In the genomic region with DNA sequence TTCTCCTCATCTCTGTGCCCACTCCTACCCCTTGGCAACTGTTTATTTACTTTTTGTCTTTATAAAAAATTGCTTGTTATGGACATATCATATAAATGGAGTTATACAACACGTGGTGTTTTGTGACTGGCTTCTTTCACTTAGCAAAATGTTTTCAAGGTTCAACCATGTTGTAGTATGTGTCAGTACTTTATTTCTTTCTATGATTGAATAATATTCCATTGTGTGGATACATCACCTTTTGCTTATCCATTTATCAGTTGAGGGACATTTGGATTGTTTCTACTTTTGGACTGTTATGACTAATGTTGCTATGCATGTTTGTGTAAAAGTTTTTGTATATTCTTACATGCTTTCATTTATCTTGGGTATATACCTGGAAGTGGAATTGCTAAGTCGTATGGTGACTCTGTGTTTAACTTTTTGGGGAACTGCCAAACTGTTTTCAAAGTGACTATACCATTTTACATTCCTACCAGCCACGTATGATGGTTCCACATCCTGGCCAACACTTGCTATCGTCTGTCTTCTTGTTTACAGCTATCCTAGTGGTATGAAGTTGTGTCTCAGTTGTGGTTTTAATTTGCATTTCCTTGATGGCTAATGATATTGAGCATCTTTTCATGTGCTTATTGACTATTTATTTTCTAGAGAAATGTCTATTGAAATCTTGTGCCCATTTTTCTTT, we compare ENCODE assay signal across 11 cellular contexts.
A peak's percentile ranks its signal among the peaks of the same experiment; 100 is the strongest.
DNase-seq lines count a peak whose midpoint lies in the region; ATAC-seq and FAIRE-seq lines count a peak whose summit lies in the region.
"Had no signal": no experiment of that assay in that cellular context is flagged by ENCODE, and none has a peak within 500 bp of the region (broad histone marks: within the 10 kb centered on the region; RNA-seq: fewer than 3 reads in every experiment).

No MANE protein-coding gene starts in this region.

- H3K4me1 Mint-ChIP-seq in activated T-cell treated with anti-CD3 and anti-CD28 coated beads, Interleukin-2, amount 50 U/mL, for 72 hours (ENCODE audit: low read depth): peaks cover 37% of the 10 kb centered on the region
- peaks cover 37% of the 10 kb centered on the region for H3K4me1 Mint-ChIP-seq in activated T-cell treated with anti-CD3 and anti-CD28 coated beads, Interleukin-2, amount 50 U/mL, for 24 hours (ENCODE audit: low read depth)
- peaks cover 26% of the 10 kb centered on the region for H3K4me1 Mint-ChIP-seq in activated T-helper 17 cell treated with anti-CD3 and anti-CD28 coated beads, Interleukin-2, amount 50 U/mL, for 72 hours

- H3K36me3 ChIP-seq in skeletal muscle satellite cell (ENCODE audit: insufficient read depth, low read length) (no peaks in the 10 kb centered on the region), Karpas-422 (ENCODE audit: insufficient read depth, low read length) (no peaks in the 10 kb centered on the region)

- no peak overlapping the region for H2AFZ ChIP-seq in Karpas-422 (ENCODE audit: low read length)

- peak; percentile 65 to 74 for ATAC-seq in activated T-cell treated with anti-CD3 and anti-CD28 coated beads, Interleukin-2, amount 50 U/mL, for 72 hours (replicated peaks in 1 of 2)
- peak; percentile 37 for ATAC-seq in HG02885 (IDR thresholded peaks at IDR 0.05; ENCODE audit: poor library complexity, unreplicated experiment)
- peak; percentile 72 for ATAC-seq in activated T-helper 17 cell treated with anti-CD3 and anti-CD28 coated beads, Interleukin-2, amount 50 U/mL, for 72 hours (replicated peaks)
- ATAC-seq: HCT116 had no signal

- peak overlapping the region; percentile 77 for H3K27ac Mint-ChIP-seq in activated T-cell treated with anti-CD3 and anti-CD28 coated beads, Interleukin-2, amount 50 U/mL, for 72 hours
- H3K27ac Mint-ChIP-seq in activated T-cell treated with anti-CD3 and anti-CD28 coated beads, Interleukin-2, amount 50 U/mL, for 24 hours: no peak overlapping the region
- peak overlapping the region; percentile 56 for H3K27ac Mint-ChIP-seq in activated T-helper 17 cell treated with anti-CD3 and anti-CD28 coated beads, Interleukin-2, amount 50 U/mL, for 72 hours
- H3K27ac Mint-ChIP-seq: B cell, IgD-negative memory B cell had no signal

- H3K79me2 ChIP-seq in Karpas-422 (ENCODE audit: low read length): peaks cover 50% of the 10 kb centered on the region

- peaks cover 0 to 1% of the 10 kb centered on the region in 2 donors for H3K36me3 Mint-ChIP-seq in activated T-cell treated with anti-CD3 and anti-CD28 coated beads, Interleukin-2, amount 50 U/mL, for 72 hours (ENCODE audit: insufficient read depth in 2 of 2)
- H3K36me3 Mint-ChIP-seq in activated T-cell treated with anti-CD3 and anti-CD28 coated beads, Interleukin-2, amount 50 U/mL, for 24 hours (ENCODE audit: low read depth): peaks cover 2% of the 10 kb centered on the region
- no peaks in the 10 kb centered on the region for H3K36me3 Mint-ChIP-seq in activated T-helper 17 cell treated with anti-CD3 and anti-CD28 coated beads, Interleukin-2, amount 50 U/mL, for 72 hours (ENCODE audit: low read depth)

- H3K9me3 Mint-ChIP-seq in activated T-cell treated with anti-CD3 and anti-CD28 coated beads, Interleukin-2, amount 50 U/mL, for 72 hours: no peaks in the 10 kb centered on the region
- no peaks in the 10 kb centered on the region for H3K9me3 Mint-ChIP-seq in activated T-cell treated with anti-CD3 and anti-CD28 coated beads, Interleukin-2, amount 50 U/mL, for 24 hours
- H3K9me3 Mint-ChIP-seq in activated T-helper 17 cell treated with anti-CD3 and anti-CD28 coated beads, Interleukin-2, amount 50 U/mL, for 72 hours: no peaks in the 10 kb centered on the region
- H3K9me3 Mint-ChIP-seq: IgD-negative memory B cell had no signal

- no peaks in the 10 kb centered on the region for H3K27me3 Mint-ChIP-seq in activated T-cell treated with anti-CD3 and anti-CD28 coated beads, Interleukin-2, amount 50 U/mL, for 72 hours (ENCODE audit: low read depth)
- H3K27me3 Mint-ChIP-seq in activated T-cell treated with anti-CD3 and anti-CD28 coated beads, Interleukin-2, amount 50 U/mL, for 24 hours: no peaks in the 10 kb centered on the region
- no peaks in the 10 kb centered on the region for H3K27me3 Mint-ChIP-seq in activated T-helper 17 cell treated with anti-CD3 and anti-CD28 coated beads, Interleukin-2, amount 50 U/mL, for 72 hours
- H3K27me3 Mint-ChIP-seq: B cell, IgD-negative memory B cell had no signal

- H3K4me1 ChIP-seq in skeletal muscle satellite cell (ENCODE audit: control insufficient read depth, insufficient read depth, low read length): peaks cover 51% of the 10 kb centered on the region
- H3K4me1 ChIP-seq in Karpas-422 (ENCODE audit: low read length): peaks cover 16% of the 10 kb centered on the region

- H3K4me3 ChIP-seq in skeletal muscle satellite cell (ENCODE audit: low read length): no peak overlapping the region
- no peak overlapping the region for H3K4me3 ChIP-seq in Karpas-422 (ENCODE audit: low read length)

- H3K27me3 ChIP-seq in skeletal muscle satellite cell (ENCODE audit: control insufficient read depth, insufficient read depth, low read length): no peaks in the 10 kb centered on the region
- H3K27me3 ChIP-seq in Karpas-422 (ENCODE audit: low read length): no peaks in the 10 kb centered on the region

- no peak overlapping the region for H3K4me3 Mint-ChIP-seq in activated T-cell treated with anti-CD3 and anti-CD28 coated beads, Interleukin-2, amount 50 U/mL, for 72 hours
- no peak overlapping the region for H3K4me3 Mint-ChIP-seq in activated T-cell treated with anti-CD3 and anti-CD28 coated beads, Interleukin-2, amount 50 U/mL, for 24 hours
- no peak overlapping the region for H3K4me3 Mint-ChIP-seq in activated T-helper 17 cell treated with anti-CD3 and anti-CD28 coated beads, Interleukin-2, amount 50 U/mL, for 72 hours
- H3K4me3 Mint-ChIP-seq: B cell had no signal

- H3K4me2 ChIP-seq in skeletal muscle satellite cell (ENCODE audit: low read length): peak overlapping the region; percentile 19
- no peak overlapping the region for H3K4me2 ChIP-seq in Karpas-422 (ENCODE audit: low read depth, low read length, poor library complexity, severe bottlenecking)

- H3K9ac ChIP-seq in skeletal muscle satellite cell (ENCODE audit: low read depth, low read length): no peak overlapping the region
- H3K9ac ChIP-seq in Karpas-422 (ENCODE audit: low read length): no peak overlapping the region

- no peak overlapping the region for H3K27ac ChIP-seq in Karpas-422 (ENCODE audit: low read length)

- DNase-seq in activated T-cell treated with anti-CD3 and anti-CD28 coated beads, Interleukin-2, amount 50 U/mL, for 72 hours: no peak
- no peak for DNase-seq in activated T-cell treated with anti-CD3 and anti-CD28 coated beads, Interleukin-2, amount 50 U/mL, for 24 hours
- DNase-seq in GM19239 (ENCODE audit: insufficient read length, low spot score): no peak
- no peak for DNase-seq in Karpas-422
- no peak for DNase-seq in KG1 (lab: John Stamatoyannopoulos, UW)

- H4K20me1 ChIP-seq in Karpas-422 (ENCODE audit: insufficient read depth, low read depth, low read length): no peaks in the 10 kb centered on the region; the same call in 1 of the 2 replicates

- FAIRE-seq in GM19239 (lab: Jason Lieb, UNC): no peak

- no peaks in the 10 kb centered on the region for H3K9me2 ChIP-seq in Karpas-422 (replicated peaks; ENCODE audit: insufficient read depth, low read length)

- H3K9me3 ChIP-seq in skeletal muscle satellite cell (replicated peaks; ENCODE audit: low read length) (no peaks in the 10 kb centered on the region), Karpas-422 (ENCODE audit: low read length) (no peaks in the 10 kb centered on the region)
